In the genomic region with DNA sequence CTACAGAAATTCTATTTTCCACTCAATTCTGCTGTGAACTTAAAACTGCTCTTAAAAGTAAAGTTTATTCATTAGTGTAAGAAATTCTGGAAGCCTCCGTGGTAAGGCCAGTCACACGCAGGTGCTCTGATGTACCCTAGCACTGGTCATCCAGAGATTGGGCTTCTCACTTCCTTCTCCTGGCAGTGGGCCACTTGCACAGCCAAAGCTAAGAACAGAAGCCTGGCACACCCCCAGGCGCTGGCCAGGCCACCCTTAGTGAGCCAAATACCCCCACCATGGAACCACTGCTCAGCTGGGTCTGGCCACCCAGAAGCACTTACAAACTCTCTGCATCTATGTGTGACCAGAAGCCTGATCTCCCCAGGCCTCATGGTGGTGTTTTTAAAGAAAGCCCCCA, we compare ENCODE assay signal across 18 cellular contexts. TPM values are rescaled to one million over a fixed set of nuclear protein-coding genes. Genes with fewer than 3 reads are reported as not detected.
DNase-seq lines count a peak whose midpoint lies in the region; ATAC-seq, FAIRE-seq and TF ChIP-seq lines count a peak whose summit lies in the region.
"Had no signal": no experiment of that assay in that cellular context is flagged by ENCODE, and none has a peak within 500 bp of the region (broad histone marks: within the 10 kb centered on the region; RNA-seq: fewer than 3 reads in every experiment).

No MANE protein-coding gene starts in this region.

- ATAC-seq in left ventricle myocardium superior (peak; percentile 71), K562 (peak; percentile 30)
- ATAC-seq: CD8-positive, alpha-beta T cell had no signal

- in situ Hi-C loops in K562 (cut with MboI), result no loop called here

- TF ChIP-seq RAD21 in K562 (CRISPR knock-in tag; conservative IDR thresholded peaks at IDR 0.05 in 1 of 2, IDR thresholded peaks at IDR 0.05 in 1 of 2), result no peak

- no peaks in the 10 kb centered on the region for H3K36me3 ChIP-seq in K562 (ENCODE audit: control insufficient read depth, insufficient read depth, low read length)
- no peaks in the 10 kb centered on the region for H3K36me3 ChIP-seq in trophoblast cell (ENCODE audit: control insufficient read depth in 1 of 2, insufficient read depth in 2 of 2, low read length in 2 of 2)

- H3K27ac ChIP-seq in K562 (ENCODE audit: extremely low read depth, low read depth, low read length), result no peak overlapping the region
- no peak overlapping the region for H3K27ac ChIP-seq in trophoblast cell (ENCODE audit: low read depth, low read length)

- H3K4me3 ChIP-seq in K562, result no peak overlapping the region
- no peak overlapping the region for H3K4me3 ChIP-seq in trophoblast cell (ENCODE audit: low read depth, low read length)

- POLR2A ChIA-PET in K562 (lab: Yijun Ruan, JAX), result interaction anchor here (1.7 to 2.1 kb wide), 2 partner anchors 9 to 36 kb away, joined by 5 to 13 read pairs; no protein-coding TSS in a partner anchor

- CTCF ChIA-PET in K562 (lab: Yijun Ruan, JAX; ENCODE audit: low intra/inter-chr PET ratio), result no interaction called here

- H3K9me3 ChIP-seq in K562 (replicated peaks; ENCODE audit: control insufficient read depth, insufficient read depth, low read depth, low read length) (no peaks in the 10 kb centered on the region), trophoblast cell (ENCODE audit: insufficient read depth, low read depth, low read length) (no peaks in the 10 kb centered on the region)

- no peak overlapping the region for H2AK5ac ChIP-seq in trophoblast cell (ENCODE audit: low read length)

- peak overlapping the region; percentile 14 for H4K12ac ChIP-seq in trophoblast cell (ENCODE audit: low read depth, low read length)

- WGBS in K562 (ENCODE audit: insufficient coverage, low coverage, missing lambda C conversion rate), result 48% methylated on average over 3 of the region's 3 CpGs
- no CpG with 5 or more reads among the region's 3 CpGs for WGBS in trophoblast cell (ENCODE audit: extremely low coverage, insufficient coverage, insufficient read length)

- no peak overlapping the region for H4K8ac ChIP-seq in trophoblast cell (ENCODE audit: low read depth, low read length)

- no peak overlapping the region for H4K91ac ChIP-seq in trophoblast cell (ENCODE audit: low read depth, low read length)

- no peak for TF ChIP-seq EP300 in K562 (IDR thresholded peaks at IDR 0.05; ENCODE audit: low read length)

- no peak for FAIRE-seq in K562 (lab: Jason Lieb, UNC)
- FAIRE-seq: A204.1, D721Med, G401.6, GM12891 had no signal

- H2BK12ac ChIP-seq in trophoblast cell (ENCODE audit: low read length), result no peak overlapping the region

- H3K4me2 ChIP-seq in K562 (ENCODE audit: insufficient read depth, low read length), result peak overlapping the region; percentile 78
- H3K4me2 ChIP-seq in trophoblast cell (ENCODE audit: low read length), result no peak overlapping the region

- H3K14ac ChIP-seq in trophoblast cell (ENCODE audit: low read length), result no peak overlapping the region

- H2AFZ ChIP-seq in K562 (ENCODE audit: low read depth, low read length), result no peak overlapping the region
- no peak overlapping the region for H2AFZ ChIP-seq in trophoblast cell (ENCODE audit: insufficient read depth, low read length, poor library complexity)

- H3K79me2 ChIP-seq in K562 (ENCODE audit: control insufficient read depth, insufficient read depth, low read length) (peaks cover 17% of the 10 kb centered on the region), trophoblast cell (ENCODE audit: control insufficient read depth, insufficient read depth, low read length, poor library complexity) (no peaks in the 10 kb centered on the region)

- intact Hi-C loops in left ventricle myocardium superior (cut with micrococcal nuclease) (no loop called here), cardiac septum (cut with DNase I) (no loop called here), K562 (cut with micrococcal nuclease) (no loop called here)

- no peaks in the 10 kb centered on the region for H3K27me3 ChIP-seq in K562 (ENCODE audit: control insufficient read depth in 2 of 2, insufficient read depth in 2 of 2, low read length in 2 of 2)
- no peaks in the 10 kb centered on the region for H3K27me3 ChIP-seq in trophoblast cell (ENCODE audit: insufficient read depth, low read length)

- no peak overlapping the region for H2BK5ac ChIP-seq in trophoblast cell (ENCODE audit: low read depth, low read length, poor library complexity)

- no peaks in the 10 kb centered on the region for H3K79me1 ChIP-seq in trophoblast cell (ENCODE audit: low read length)

- H4K20me1 ChIP-seq in K562 (replicated peaks; ENCODE audit: control insufficient read depth, insufficient read depth, low read length), result no peaks in the 10 kb centered on the region

- no TSS peak for BruUV-seq in K562 (replicated peaks; lab: Mats Ljungman, UMichigan)

- H3K9me1 ChIP-seq in K562 (ENCODE audit: control insufficient read depth, insufficient read depth, low read length), result no peaks in the 10 kb centered on the region

- H3K23ac ChIP-seq in trophoblast cell (ENCODE audit: low read length), result no peak overlapping the region

- no peak for TF ChIP-seq POLR2A in K562 (conservative IDR thresholded peaks at IDR 0.05)

- DNase-seq in left ventricle myocardium superior, result peak; percentile 45
- no peak for DNase-seq in cardiac septum (ENCODE audit: low spot score)
- DNase-seq in K562 (ENCODE audit: extremely low read depth in 1 of 4, low spot score in 3 of 4), result no peak
- DNase-seq in trophoblast cell, result no peak
- DNase-seq in activated CD4-positive, CD25-positive, alpha-beta regulatory T cell (lab: John Stamatoyannopoulos, UW), result no peak
- DNase-seq in NCI-H1694 treated with DMSO at 0.1 percent for 48 hours (lab: John Stamatoyannopoulos, UW), result no peak
- DNase-seq in activated CD4-positive, alpha-beta T cell treated with anti-CD3 and anti-CD28 coated beads for 48 hours, result no peak
- DNase-seq: CD8-positive, alpha-beta T cell; COR-L47; DMS153; DMS79 treated with DMSO at 0.1 percent for 48 hours; EL; GOT3; H9 had no signal

- H3K4me1 ChIP-seq in K562 (replicated peaks in 1 of 2; ENCODE audit: control insufficient read depth in 2 of 2, insufficient read depth in 2 of 2, low read length in 2 of 2) (peaks cover 0 to 8% of the 10 kb centered on the region in 2 experiments; a peak in 2 of 5 replicates), trophoblast cell (ENCODE audit: control insufficient read depth in 1 of 2, insufficient read depth in 2 of 2, low read length in 2 of 2) (no peaks in the 10 kb centered on the region)

- H3K9ac ChIP-seq in K562 (ENCODE audit: insufficient read depth in 1 of 2, low read depth in 2 of 2, low read length in 2 of 2) (peak overlapping the region; percentile 59 to 75; a peak in 3 of 4 replicates), trophoblast cell (ENCODE audit: low read length) (no peak overlapping the region)

- no peak overlapping the region for H3K18ac ChIP-seq in trophoblast cell (ENCODE audit: low read length)

- no peak for TF ChIP-seq CTCF in K562 (IDR thresholded peaks at IDR 0.05 in 2 of 3, conservative IDR thresholded peaks at IDR 0.05 in 1 of 3; ENCODE audit: insufficient read depth in 2 of 3, low read depth in 1 of 3, low read length in 3 of 3)

- H2BK120ac ChIP-seq in trophoblast cell (ENCODE audit: insufficient read depth, low read length, poor library complexity), result no peak overlapping the region

- H3K4ac ChIP-seq in trophoblast cell (ENCODE audit: low read depth, low read length), result no peak overlapping the region

TF ChIP-seq in K562, 482 proteins besides CTCF, POLR2A, EP300 and RAD21 (continues in another document):
- no peak for TF ChIP-seq STAT5B (CRISPR knock-in tag; IDR thresholded peaks at IDR 0.05)
- no peak for TF ChIP-seq BDP1 (IDR thresholded peaks at IDR 0.05; ENCODE audit: insufficient read depth, insufficient read length)

RNA-seq across cellular contexts. Expression of a gene that starts 35.3 kb away (rescaled TPM):
- total RNA-seq in left ventricle myocardium superior (44.9 TPM), cardiac septum (37.0 TPM), K562 (2014; rRNA removed) (13.5 and 17.0 TPM in 2 replicates), K562 (2014; rRNA removed; fragmentation: Illumina TruSeq; extraction: Trizol) (17.8 and 18.7 TPM in 2 replicates), K562 (2015; rRNA removed; fragmentation: Illumina TruSeq; extraction: Trizol) (17.6 and 18.1 TPM in 2 replicates), K562 (2021) (16.8 and 18.8 TPM in 2 replicates)
- total RNA-seq in K562 (2011; cell fraction: chromatin; rRNA removed; ENCODE audit: low replicate concordance), result 31.2 and 69.0 TPM in 2 replicates
- total RNA-seq in K562 (2011; cell fraction: nucleolus; rRNA removed), result 19.2 and 25.7 TPM in 2 replicates
- 20.0 and 31.2 TPM in 2 replicates for total RNA-seq in K562 (2011; cell fraction: nucleoplasm; rRNA removed)
- polyA plus RNA-seq in K562 (2011; rRNA removed) (10.1 and 13.5 TPM in 2 replicates), K562 (2014; fragmentation: Illumina TruSeq; extraction: Trizol) (12.7 and 13.7 TPM in 2 replicates), K562 (2014; fragmentation: Nextera tagmentation; extraction: Ambion mirVana) (1 to 10 TPM; 4.2 TPM), K562 (2014; rRNA removed) (9.1 and 9.4 TPM in 2 replicates)
- polyA plus RNA-seq in K562 (2011; cell fraction: cytosol; rRNA removed), result 5.8 and 7.7 TPM in 2 replicates
- polyA plus RNA-seq in K562 (2011; cell fraction: nucleus; rRNA removed), result 19.2 and 21.4 TPM in 2 replicates
- polyA plus RNA-seq in K562 (2012), result 9.0 and 9.8 TPM in 2 replicates
- polyA minus RNA-seq in K562 (2011; rRNA and poly(A)+ RNA removed), result 33.9 and 36.1 TPM in 2 replicates
- 12.8 and 16.2 TPM in 2 replicates for polyA minus RNA-seq in K562 (2011; cell fraction: cytosol; rRNA and poly(A)+ RNA removed)
- polyA minus RNA-seq in K562 (2011; cell fraction: nucleus; rRNA and poly(A)+ RNA removed), result 11.7 and 19.5 TPM in 2 replicates
- polyA plus RNA-seq in trophoblast cell (2013), result 11.8 and 12.1 TPM in 2 replicates

RNA-seq across cellular contexts. Expression of a gene that starts 58.4 kb away (rescaled TPM):
- total RNA-seq in left ventricle myocardium superior, result 8.3 TPM
- 13.9 TPM for total RNA-seq in cardiac septum
- 7.3 and 17.0 TPM in 2 replicates for total RNA-seq in K562 (2011; cell fraction: chromatin; rRNA removed; ENCODE audit: low replicate concordance)
- 5.9 and 8.0 TPM in 2 replicates for total RNA-seq in K562 (2011; cell fraction: nucleolus; rRNA removed)
- 7.9 and 9.6 TPM in 2 replicates for total RNA-seq in K562 (2011; cell fraction: nucleoplasm; rRNA removed)
- total RNA-seq in K562 (2014; rRNA removed), result 5.4 and 9.3 TPM in 2 replicates
- 3.3 and 5.1 TPM in 2 replicates for total RNA-seq in K562 (2014; rRNA removed; fragmentation: Illumina TruSeq; extraction: Trizol)
- total RNA-seq in K562 (2015; rRNA removed; fragmentation: Illumina TruSeq; extraction: Trizol), result 4.7 and 4.8 TPM in 2 replicates
- total RNA-seq in K562 (2021), result 9.0 and 10.4 TPM in 2 replicates
- 1.8 and 4.9 TPM in 2 replicates for polyA plus RNA-seq in K562 (2011; rRNA removed)
- 2.5 and 2.6 TPM in 2 replicates for polyA plus RNA-seq in K562 (2011; cell fraction: cytosol; rRNA removed)
- polyA plus RNA-seq in K562 (2011; cell fraction: nucleus; rRNA removed), result 5.3 and 7.3 TPM in 2 replicates
- polyA plus RNA-seq in K562 (2012), result 5.7 and 10.6 TPM in 2 replicates
- 5.5 and 6.1 TPM in 2 replicates for polyA plus RNA-seq in K562 (2014; fragmentation: Illumina TruSeq; extraction: Trizol)
- 1 to 10 TPM in 1 of 2 experiments, under 1 TPM in 1; 0.37 to 1.6 TPM for polyA plus RNA-seq in K562 (2014; fragmentation: Nextera tagmentation; extraction: Ambion mirVana)
- 4.2 and 4.4 TPM in 2 replicates for polyA plus RNA-seq in K562 (2014; rRNA removed)
- 3.3 and 4.7 TPM in 2 replicates for polyA minus RNA-seq in K562 (2011; rRNA and poly(A)+ RNA removed)
- polyA minus RNA-seq in K562 (2011; cell fraction: cytosol; rRNA and poly(A)+ RNA removed), result 1.6 and 4.8 TPM in 2 replicates
- polyA minus RNA-seq in K562 (2011; cell fraction: nucleus; rRNA and poly(A)+ RNA removed), result 2.7 and 8.8 TPM in 2 replicates
- polyA plus RNA-seq in trophoblast cell (2013), result 9.3 and 10.5 TPM in 2 replicates
